Comparison of ENCODE assay signal across 8 cellular contexts in the genomic region with DNA sequence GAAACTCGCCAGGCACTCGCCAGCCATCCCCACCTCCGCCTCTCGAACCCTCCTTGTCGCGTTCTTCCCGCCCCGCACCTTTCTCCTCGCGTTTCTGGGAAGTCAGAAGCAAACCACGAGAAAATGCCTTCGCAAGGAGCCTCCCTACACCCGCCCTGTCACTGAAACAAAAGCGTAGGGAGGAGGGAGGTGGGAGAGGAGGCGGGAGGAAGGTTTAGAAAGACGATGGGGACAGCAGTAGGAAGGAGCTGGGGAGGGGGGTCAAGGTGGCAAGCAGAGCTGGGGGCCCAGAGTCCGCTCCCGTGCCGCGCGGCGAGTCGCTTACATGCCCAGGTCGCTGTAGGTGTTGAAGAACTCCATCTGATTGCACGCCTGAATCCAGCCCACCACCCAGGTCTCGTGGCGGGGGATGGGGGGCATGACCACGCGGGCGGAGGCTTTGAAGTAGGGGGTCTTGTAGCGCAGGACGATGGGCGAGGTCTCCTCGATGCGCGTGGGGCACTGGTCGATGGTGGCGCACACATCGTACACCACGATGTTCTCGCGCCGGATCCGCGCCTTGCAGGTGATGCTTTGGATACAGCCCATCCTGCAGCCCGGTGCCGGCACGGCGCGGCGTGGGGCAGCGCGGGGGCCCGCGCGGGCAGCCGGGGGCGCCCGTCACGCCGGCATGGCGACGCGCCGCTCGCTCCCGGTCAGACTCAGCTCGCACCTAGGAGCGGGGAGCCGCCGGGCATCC. TPM values are rescaled to one million over a fixed set of nuclear protein-coding genes. Genes with fewer than 3 reads are reported as not detected.
DNase-seq lines count a peak whose midpoint lies in the region; ATAC-seq lines count a peak whose summit lies in the region.

No MANE protein-coding gene starts in this region.

- peak overlapping the region; percentile 62 for H3K4me3 Mint-ChIP-seq in activated T-helper 17 cell treated with anti-CD3 and anti-CD28 coated beads, Interleukin-2, amount 50 U/mL, for 72 hours

- DNase-seq in G401 (ENCODE audit: low spot score), result peak; percentile 45
- peak in 2 of 3 donors; percentile 49 to 56 for DNase-seq in right cardiac atrium
- DNase-seq in skeletal muscle cell (ENCODE audit: low read depth), result no peak
- no peak for DNase-seq in kidney tubule cell (ENCODE audit: low spot score)
- no peak for DNase-seq in AG08395 (ENCODE audit: low spot score)

- no peaks in the 10 kb centered on the region for H3K4me1 Mint-ChIP-seq in activated T-helper 17 cell treated with anti-CD3 and anti-CD28 coated beads, Interleukin-2, amount 50 U/mL, for 72 hours

- peak; percentile 0 for ATAC-seq in HG02981 (IDR thresholded peaks at IDR 0.05; ENCODE audit: unreplicated experiment)
- ATAC-seq in activated T-helper 17 cell treated with anti-CD3 and anti-CD28 coated beads, Interleukin-2, amount 50 U/mL, for 72 hours (replicated peaks), result no peak
- no peak for ATAC-seq in right cardiac atrium
- ATAC-seq in GM21529 (IDR thresholded peaks at IDR 0.05; ENCODE audit: unreplicated experiment), result no peak

- H3K27me3 Mint-ChIP-seq in activated T-helper 17 cell treated with anti-CD3 and anti-CD28 coated beads, Interleukin-2, amount 50 U/mL, for 72 hours, result peaks cover 23% of the 10 kb centered on the region

- no peaks in the 10 kb centered on the region for H3K27me3 ChIP-seq in right cardiac atrium (ENCODE audit: control insufficient read depth, insufficient read depth)

- H3K36me3 Mint-ChIP-seq in activated T-helper 17 cell treated with anti-CD3 and anti-CD28 coated beads, Interleukin-2, amount 50 U/mL, for 72 hours (ENCODE audit: low read depth), result no peaks in the 10 kb centered on the region

- H3K4me1 ChIP-seq in right cardiac atrium (ENCODE audit: control insufficient read depth, insufficient read depth, low read length), result peaks cover 3% of the 10 kb centered on the region

- in situ Hi-C loops in G401 (cut with HindIII; ENCODE audit: low sequenced_read_pairs), result no loop called here

- intact Hi-C loops in right cardiac atrium (cut with DNase I), result loop anchor here in 1 of 4 donors (5.0 kb wide), 1 partner anchor 244 kb away; no protein-coding TSS in a partner anchor

- WGBS in right cardiac atrium, result under 1% methylated on average over 71 of the region's 71 CpGs

- no peak overlapping the region for H3K27ac ChIP-seq in right cardiac atrium (ENCODE audit: low read length)

- H3K9me3 ChIP-seq in right cardiac atrium (ENCODE audit: control insufficient read depth, low read length), result no peaks in the 10 kb centered on the region

- H3K4me3 ChIP-seq in right cardiac atrium (ENCODE audit: low read length) (peak overlapping the region; percentile 65), skeletal muscle cell (ENCODE audit: low read depth, low read length) (peak overlapping the region; percentile 48)

- H3K9me3 Mint-ChIP-seq in activated T-helper 17 cell treated with anti-CD3 and anti-CD28 coated beads, Interleukin-2, amount 50 U/mL, for 72 hours, result no peaks in the 10 kb centered on the region

- H3K27ac Mint-ChIP-seq in activated T-helper 17 cell treated with anti-CD3 and anti-CD28 coated beads, Interleukin-2, amount 50 U/mL, for 72 hours, result no peak overlapping the region

RNA-seq across cellular contexts. Expression of a gene that starts 1.0 kb away (rescaled TPM):
- not detected in 2 replicates for total RNA-seq in G401 (2014; rRNA removed; shearing (Covaris generic))
- under 1 TPM; 0.16 to 0.54 TPM for total RNA-seq in activated T-helper 17 cell treated with anti-CD3 and anti-CD28 coated beads, Interleukin-2, amount 50 U/mL, for 72 hours
- total RNA-seq in right cardiac atrium, result 1 to 10 TPM; 3.7 to 4.9 (median 4.4) TPM
- polyA plus RNA-seq in right cardiac atrium, result 2.7 TPM

Comparison
In these comparisons a context has a peak if more than half of its experiments do, and no peak if none do; other contexts are left out.
1. DNase-seq: peak in G401 (single experiment) and right cardiac atrium (2 of 3); none in skeletal muscle cell (single experiment), kidney tubule cell (single experiment) and AG08395 (single experiment).